32 cellular contexts compared by ENCODE assay signal in the genomic region with DNA sequence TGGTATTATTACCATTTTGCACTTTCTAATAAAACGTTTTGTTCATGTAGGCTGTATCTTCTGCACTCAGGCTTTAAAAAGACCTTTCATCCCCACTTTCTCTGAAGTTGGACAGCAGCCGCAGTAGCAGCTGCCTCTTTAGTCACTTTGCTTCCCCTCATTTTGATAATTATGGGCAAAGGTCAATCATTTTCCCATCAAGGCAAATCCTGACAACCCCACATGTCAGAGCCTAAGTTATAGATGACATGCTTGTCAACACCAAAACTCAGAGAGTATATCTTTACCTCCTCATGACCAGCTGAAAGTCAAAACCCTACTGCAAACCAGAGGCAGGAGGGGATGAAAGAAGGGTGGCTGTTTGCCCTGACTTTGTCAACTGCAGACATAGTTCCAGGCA.
"Had no signal": no experiment of that assay in that cellular context is flagged by ENCODE, and none has a peak within 500 bp of the region (broad histone marks: within the 10 kb centered on the region; RNA-seq: fewer than 3 reads in every experiment).

No MANE protein-coding gene starts in this region.

- H3K4me3 Mint-ChIP-seq: dendritic cell treated with granulocyte-macrophage colony-stimulating factor and Interleukin-4, amounts not matched to agents 40 ng/mL and 50 ng/mL, for 4 days; endodermal cell; mesothelial cell of epicardium; naive B cell; natural killer cell treated with Interleukin-12 subunit alpha and Interleukin-12 subunit beta and Interleukin-15 and Interleukin-18, amount 100 ng/mL, for 72 hours; neural crest cell; stimulated activated naive CD8-positive, alpha-beta T cell treated with anti-CD3 and anti-CD28 coated beads, Interleukin-15, amount 100 ng/mL, for 72 hours had no signal

- H3K4me3 ChIP-seq: gastroesophageal sphincter, heart right ventricle, left lung, mucosa of descending colon, right lobe of liver, smooth muscle cell, suprapubic skin, transverse colon, upper lobe of right lung, uterus had no signal

- H3K79me2 ChIP-seq: parathyroid adenoma had no signal

- H3K9me3 ChIP-seq: gastroesophageal sphincter, left lung, mucosa of descending colon, neutrophil, right lobe of liver, suprapubic skin, transverse colon, upper lobe of right lung, uterus had no signal

- H3K36me3 ChIP-seq: gastroesophageal sphincter, heart right ventricle, left lung, neutrophil, right lobe of liver, suprapubic skin, transverse colon, upper lobe of right lung, uterus had no signal

- H3K27me3 Mint-ChIP-seq: dendritic cell treated with granulocyte-macrophage colony-stimulating factor and Interleukin-4, amounts not matched to agents 40 ng/mL and 50 ng/mL, for 4 days; naive B cell; natural killer cell treated with Interleukin-12 subunit alpha and Interleukin-12 subunit beta and Interleukin-15 and Interleukin-18, amount 100 ng/mL, for 72 hours; progenitor cell of endocrine pancreas; stimulated activated naive CD8-positive, alpha-beta T cell treated with anti-CD3 and anti-CD28 coated beads, Interleukin-15, amount 100 ng/mL, for 72 hours had no signal

- H3K4me1 ChIP-seq: gastroesophageal sphincter, heart right ventricle, left lung, parathyroid adenoma, right lobe of liver, suprapubic skin, transverse colon, upper lobe of right lung, uterus had no signal

- H3K4me2 ChIP-seq: smooth muscle cell had no signal

- DNase-seq: effector CD8-positive, alpha-beta T cell; endodermal cell; foreskin fibroblast; heart right ventricle; hippocampal formation; left cardiac atrium; left lung; mesenchymal stem cell; mucosa of descending colon; naive B cell; right lobe of liver; stimulated activated CD4-positive, alpha-beta T cell treated with anti-CD3 and anti-CD28 coated beads, Interleukin-12 subunit alpha, Interleukin-12 subunit beta, amount 100 ng/mL, for 4 hours; stimulated activated CD4-positive, alpha-beta T cell treated with anti-CD3 and anti-CD28 coated beads, Interleukin-1b, Interleukin-23, amount 100 ng/mL, for 48 hours; stimulated activated CD4-positive, alpha-beta T cell treated with anti-CD3 and anti-CD28 coated beads, Interleukin-4, amount 100 ng/mL, for 1 hour; stimulated activated CD8-positive, alpha-beta memory T cell treated with anti-CD3 and anti-CD28 coated beads, Interleukin-4, amount 100 ng/mL, for 48 hours; stimulated activated naive CD4-positive, alpha-beta T cell; stimulated activated naive CD8-positive, alpha-beta T cell treated with anti-CD3 and anti-CD28 coated beads, Interleukin-15, amount 100 ng/mL, for 72 hours; transverse colon; upper lobe of right lung; uterus had no signal

- H2AFZ ChIP-seq: parathyroid adenoma had no signal

- H3K27ac Mint-ChIP-seq: dendritic cell treated with granulocyte-macrophage colony-stimulating factor and Interleukin-4, amounts not matched to agents 40 ng/mL and 50 ng/mL, for 4 days; endodermal cell; mesothelial cell of epicardium; naive B cell; natural killer cell treated with Interleukin-12 subunit alpha and Interleukin-12 subunit beta and Interleukin-15 and Interleukin-18, amount 100 ng/mL, for 72 hours; progenitor cell of endocrine pancreas; stimulated activated naive CD8-positive, alpha-beta T cell treated with anti-CD3 and anti-CD28 coated beads, Interleukin-15, amount 100 ng/mL, for 72 hours had no signal

- H3K27ac ChIP-seq: epithelial cell of prostate, gastroesophageal sphincter, heart right ventricle, left lung, neutrophil, parathyroid adenoma, right lobe of liver, suprapubic skin, transverse colon, upper lobe of right lung, uterus had no signal

- H3K36me3 Mint-ChIP-seq: mesothelial cell of epicardium; naive B cell; natural killer cell treated with Interleukin-12 subunit alpha and Interleukin-12 subunit beta and Interleukin-15 and Interleukin-18, amount 100 ng/mL, for 72 hours had no signal

- H3K9ac ChIP-seq: parathyroid adenoma had no signal

- H3K27me3 ChIP-seq: gastroesophageal sphincter, heart right ventricle, left lung, neutrophil, right lobe of liver, suprapubic skin, transverse colon, upper lobe of right lung, uterus had no signal

- ATAC-seq: esophagus mucosa; gastroesophageal sphincter; heart right ventricle; left cardiac atrium; left lung; mucosa of descending colon; natural killer cell treated with Interleukin-12 subunit alpha and Interleukin-12 subunit beta and Interleukin-15 and Interleukin-18, amount 100 ng/mL, for 72 hours; right lobe of liver; stimulated activated naive CD8-positive, alpha-beta T cell treated with anti-CD3 and anti-CD28 coated beads, Interleukin-15, amount 100 ng/mL, for 72 hours; upper lobe of right lung had no signal

- H3K4me1 Mint-ChIP-seq: naive B cell; stimulated activated naive CD8-positive, alpha-beta T cell treated with anti-CD3 and anti-CD28 coated beads, Interleukin-15, amount 100 ng/mL, for 72 hours had no signal

- H3K9me3 Mint-ChIP-seq: dendritic cell treated with granulocyte-macrophage colony-stimulating factor and Interleukin-4, amounts not matched to agents 40 ng/mL and 50 ng/mL, for 4 days; endodermal cell had no signal
